ENCODE assay signal across 8 cellular contexts in the genomic region with DNA sequence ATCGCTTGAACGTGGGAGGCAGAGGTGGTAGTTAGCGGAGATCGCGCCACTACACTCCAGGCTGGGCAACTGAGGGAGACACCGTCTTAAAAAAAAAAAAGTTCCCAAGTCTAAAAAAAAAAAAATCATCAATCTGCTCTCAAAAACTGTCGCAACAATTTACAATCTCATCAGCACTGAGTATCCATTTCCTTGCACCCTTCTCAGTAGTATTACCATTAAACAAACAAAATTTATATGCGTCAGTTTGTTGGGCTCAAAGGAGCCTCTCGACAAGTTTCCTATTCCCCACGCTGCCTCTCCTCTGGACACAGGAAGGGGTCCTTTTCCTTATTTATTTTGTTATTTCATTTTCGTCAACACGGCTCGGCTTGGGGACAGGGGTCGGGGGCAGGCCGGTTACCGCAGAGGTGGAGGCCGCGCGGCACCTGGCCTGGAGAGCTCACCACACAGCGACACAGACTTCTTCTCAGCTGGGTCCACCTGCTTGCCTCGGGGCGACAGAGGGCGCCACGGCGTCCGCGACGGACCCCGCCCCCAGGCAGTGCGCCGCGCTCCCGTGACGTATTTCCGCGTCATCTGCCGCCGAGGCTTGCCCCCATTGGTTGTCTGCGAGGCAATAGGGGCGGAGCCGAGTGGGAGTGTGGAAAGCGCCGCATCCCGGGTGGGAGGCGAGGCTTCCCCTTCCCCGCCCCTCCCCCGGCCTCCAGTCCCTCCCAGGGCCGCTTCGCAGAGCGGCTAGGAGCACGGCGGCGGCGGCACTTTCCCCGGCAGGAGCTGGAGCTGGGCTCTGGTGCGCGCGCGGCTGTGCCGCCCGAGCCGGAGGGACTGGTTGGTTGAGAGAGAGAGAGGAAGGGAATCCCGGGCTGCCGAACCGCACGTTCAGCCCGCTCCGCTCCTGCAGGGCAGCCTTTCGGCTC. TPM values are rescaled to one million over a fixed set of nuclear protein-coding genes. Genes with fewer than 3 reads are reported as not detected.
DNase-seq lines count a peak whose midpoint lies in the region; ATAC-seq and TF ChIP-seq lines count a peak whose summit lies in the region.

Gene MAP2K1 (plus strand): TSS at position 709 of the 920 bp plus-strand sequence. CDS start 436 bp downstream, outside the sequence.

- H3K27me3 ChIP-seq in Panc1 (ENCODE audit: control insufficient read depth, insufficient read depth, low read length) = no peaks in the 10 kb centered on the region

- H3K4me3 ChIP-seq in Panc1 (ENCODE audit: low read depth in 2 of 2, low read length in 2 of 2) = peak within 1 kb of the TSS; percentile 76 to 82

- ATAC-seq in GM21723 (IDR thresholded peaks at IDR 0.05; ENCODE audit: unreplicated experiment) = peak; percentile 72
- peak; percentile 96 for ATAC-seq in Panc1
- peak; percentile 98 for ATAC-seq in esophagus mucosa

- peaks cover 15% of the 10 kb centered on the region for H3K4me1 ChIP-seq in Panc1 (ENCODE audit: control insufficient read depth, insufficient read depth, low read length)

- TF ChIP-seq CTCF in Panc1 (IDR thresholded peaks at IDR 0.05) = peak; percentile 89

- H3K9me3 ChIP-seq in Panc1 (ENCODE audit: control insufficient read depth, insufficient read depth, low read depth, low read length) = no peaks in the 10 kb centered on the region

- CTCF ChIA-PET in Panc1 (lab: Charles Lee) = interaction anchor here (0.6 to 0.7 kb wide), 3 partner anchors 12 to 1087 kb away, joined by 4 to 9 read pairs (median 4); no protein-coding TSS in a partner anchor

- intact Hi-C loops in Panc1 (cut with micrococcal nuclease; ENCODE audit: unreplicated experiment) = loop anchor here (5.0 kb wide), 1 partner anchor 111 kb away; the partner anchor contains the start of gene SNAPC5

- DNase-seq in DMS79 treated with DMSO at 0.1 percent for 48 hours (lab: John Stamatoyannopoulos, UW) (peak; percentile 80), KG1 (lab: John Stamatoyannopoulos, UW) (peak; percentile 96), Panc1 (ENCODE audit: low read depth, low spot score) (peak; percentile 79), myocyte (ENCODE audit: low read depth) (peak; percentile 98)
- DNase-seq in activated T-cell treated with anti-CD3 and anti-CD28 coated beads, Interleukin-2, amount 50 U/mL, for 48 hours = peak; percentile 99
- DNase-seq in stimulated activated CD8-positive, alpha-beta memory T cell treated with anti-CD3 and anti-CD28 coated beads, Interleukin-7, amount 100 ng/mL, for 48 hours (ENCODE audit: extremely low read depth in 1 of 2, low read depth in 1 of 2) = peak; percentile 97

- peak within 1 kb of the TSS; percentile 80 for H3K27ac ChIP-seq in Panc1 (ENCODE audit: low read length)

- no peaks in the 10 kb centered on the region; the same call in 1 of the 2 replicates for H3K36me3 ChIP-seq in Panc1 (ENCODE audit: control insufficient read depth, insufficient read depth, low read length)

- in situ Hi-C loops in Panc1 (cut with HindIII; ENCODE audit: low pct_unique_long_range_greater_than_20kb, low sequenced_read_pairs) = no loop called here

- BruUV-seq in Panc1 (replicated peaks; lab: Mats Ljungman, UMichigan) = no TSS peak

- POLR2A ChIA-PET in Panc1 (lab: Charles Lee) = interaction anchor here (0.6 to 0.9 kb wide), 3 partner anchors 17 to 112 kb away, joined by 3 to 4 read pairs (median 3); no protein-coding TSS in a partner anchor

RNA-seq across cellular contexts. Expression of gene MAP2K1, which starts in this region (rescaled TPM):
- total RNA-seq in Panc1 (2021; ENCODE audit: unreplicated experiment) = 67.9 TPM
- 76.6 TPM for polyA plus RNA-seq in Panc1 (2012; ENCODE audit: insufficient read length)
- 39.7 TPM for total RNA-seq in esophagus mucosa
- 59.6 and 86.7 TPM in 2 replicates for total RNA-seq in myocyte
- 48.9 TPM for polyA plus RNA-seq in myocyte (2012)

Comparison
In these comparisons a context has a peak if more than half of its experiments do, and no peak if none do; other contexts are left out.
1. Peak in every context shown above with its lines: DNase-seq, ATAC-seq, H3K4me3 ChIP-seq and H3K27ac ChIP-seq.